In genomic region chr6:105401247-105402089, GRCh38 we compare ENCODE assay signal across 8 cellular contexts. TPM values are rescaled to one million over a fixed set of nuclear protein-coding genes. Genes with fewer than 3 reads are reported as not detected.
DNase-seq lines count a peak whose midpoint lies in the region; ATAC-seq, FAIRE-seq and TF ChIP-seq lines count a peak whose summit lies in the region.

No MANE protein-coding gene starts in this region.

- H2AFZ ChIP-seq in GM12878 (ENCODE audit: control insufficient read depth, low read depth, low read length) (no peak overlapping the region; the same call in 1 of the 2 replicates), mesenchymal stem cell (ENCODE audit: low read depth, low read length) (no peak overlapping the region)

- WGBS in GM12878 (ENCODE audit: insufficient coverage, insufficient replicate concordance, low lambda C conversion rate, missing lambda C conversion rate), result 42% methylated on average over 8 of the region's 8 CpGs
- 52% methylated on average over 5 of the region's 8 CpGs for WGBS in mesenchymal stem cell
- WGBS in adrenal gland, 4 donors, result 59 to 68% (median 61%) methylated on average over 8 of the region's 8 CpGs

- no peaks in the 10 kb centered on the region for H3K9me3 ChIP-seq in left ventricle myocardium inferior (replicated peaks)
- H3K9me3 ChIP-seq in GM12878 (replicated peaks; ENCODE audit: control insufficient read depth, insufficient read depth, low read length), result no peaks in the 10 kb centered on the region
- no peaks in the 10 kb centered on the region for H3K9me3 ChIP-seq in mesenchymal stem cell (ENCODE audit: control insufficient read depth, low read length)
- no peaks in the 10 kb centered on the region for H3K9me3 ChIP-seq in adrenal gland (replicated peaks in 1 of 3)

- TF ChIP-seq CTCF in left ventricle myocardium inferior (IDR thresholded peaks at IDR 0.05; ENCODE audit: borderline replicate concordance), result no peak
- TF ChIP-seq CTCF in GM12878 (IDR thresholded peaks at IDR 0.05 in 2 of 3, conservative IDR thresholded peaks at IDR 0.05 in 1 of 3; ENCODE audit: control insufficient read depth in 2 of 3, extremely low read depth in 1 of 3, insufficient read depth in 1 of 3, low read depth in 3 of 3, low read length in 3 of 3), result no peak
- TF ChIP-seq CTCF in adrenal gland (IDR thresholded peaks at IDR 0.05), result no peak

- H3K4me3 ChIP-seq in left ventricle myocardium inferior, result peak overlapping the region; percentile 93
- peak overlapping the region; percentile 100 for H3K4me3 ChIP-seq in GM12878
- H3K4me3 ChIP-seq in mesenchymal stem cell (ENCODE audit: insufficient read depth in 1 of 2, low read depth in 1 of 2, low read length in 2 of 2), result peak overlapping the region in 1 of 2 experiments; percentile 95
- peak overlapping the region in 1 of 4 donors; percentile 98 for H3K4me3 ChIP-seq in adrenal gland

- in situ Hi-C loops in GM12878 (cut with MboI), result no loop called here

- ATAC-seq in left ventricle myocardium superior (no peak), GM12878 (no peak), HG03457 (IDR thresholded peaks at IDR 0.05; ENCODE audit: unreplicated experiment) (no peak)

- no peak for TF ChIP-seq RAD21 in GM12878 (IDR thresholded peaks at IDR 0.05; ENCODE audit: insufficient read depth, low read depth, low read length)

- no peak for FAIRE-seq in GM12878 (lab: Jason Lieb, UNC)

- H4K91ac ChIP-seq in mesenchymal stem cell (ENCODE audit: low read length), result no peak overlapping the region

- H3K27me3 ChIP-seq in left ventricle myocardium inferior (ENCODE audit: low read depth), result no peaks in the 10 kb centered on the region
- no peaks in the 10 kb centered on the region; a peak in 1 of 4 replicates for H3K27me3 ChIP-seq in GM12878 (replicated peaks in 1 of 2; ENCODE audit: control insufficient read depth in 2 of 2, insufficient read depth in 2 of 2, low read length in 1 of 2)
- H3K27me3 ChIP-seq in mesenchymal stem cell (ENCODE audit: control insufficient read depth in 1 of 2, insufficient read depth in 1 of 2, low read length in 2 of 2), result peaks cover 0 to 3% of the 10 kb centered on the region in 2 experiments
- no peaks in the 10 kb centered on the region for H3K27me3 ChIP-seq in adrenal gland

- H3K4ac ChIP-seq in mesenchymal stem cell (ENCODE audit: low read depth in 1 of 2, low read length in 2 of 2), result no peak overlapping the region

- SMC1A ChIA-PET in GM12878 (lab: Charles Lee; ENCODE audit: uncharacterized antibody, unreplicated experiment), result interaction anchor here (0.6 to 2.5 kb wide), 7 partner anchors 23 to 313 kb away, joined by 3 to 13 read pairs (median 3); no protein-coding TSS in a partner anchor

- peaks cover 33% of the 10 kb centered on the region for H3K79me2 ChIP-seq in GM12878 (ENCODE audit: control insufficient read depth, insufficient read depth, low read length)

- intact Hi-C loops in left ventricle myocardium inferior (cut with micrococcal nuclease) (no loop called here), left ventricle myocardium superior (cut with micrococcal nuclease) (loop anchor here (5.0 kb wide), 1 partner anchor 314 kb away; no protein-coding TSS in a partner anchor), GM12878 (cut with micrococcal nuclease; ENCODE audit: unreplicated experiment) (no loop called here), adrenal gland (cut with DNase I) (no loop called here)

- H3K9ac ChIP-seq in GM12878 (ENCODE audit: control insufficient read depth, insufficient read depth, low read length) (peak overlapping the region; percentile 78; the same call in 1 of the 2 replicates), mesenchymal stem cell (ENCODE audit: low read length) (peak overlapping the region; percentile 88)

- RAD21 ChIA-PET in GM12878 (lab: Charles Lee; ENCODE audit: unreplicated experiment), result interaction anchor here (0.9 to 2.4 kb wide), 4 partner anchors 23 to 314 kb away, joined by 3 to 11 read pairs (median 4); no protein-coding TSS in a partner anchor

- CTCF ChIA-PET in GM12878 (lab: Yijun Ruan, JAX), result interaction anchor here (0.8 to 2.8 kb wide), 12 partner anchors 14 to 822 kb away, joined by 3 to 12 read pairs (median 4); no protein-coding TSS in a partner anchor

- H3K23ac ChIP-seq in mesenchymal stem cell (ENCODE audit: low read length in 2 of 2), result no peak overlapping the region

- H3K27ac ChIP-seq in left ventricle myocardium inferior (replicated peaks), result no peak overlapping the region
- no peak overlapping the region for H3K27ac ChIP-seq in GM12878 (ENCODE audit: control insufficient read depth, insufficient read depth)
- no peak overlapping the region for H3K27ac ChIP-seq in mesenchymal stem cell (ENCODE audit: low read length, poor library complexity, severe bottlenecking)
- H3K27ac ChIP-seq in adrenal gland, result peak overlapping the region in 1 of 5 donors; percentile 95

- no peak overlapping the region for H2AK5ac ChIP-seq in mesenchymal stem cell (ENCODE audit: low read length, severe bottlenecking)

- no peak overlapping the region for H4K8ac ChIP-seq in mesenchymal stem cell (ENCODE audit: low read length)

- H3K4me1 ChIP-seq in left ventricle myocardium inferior (peaks cover 59% of the 10 kb centered on the region), GM12878 (ENCODE audit: control insufficient read depth, insufficient read depth, low read length) (peaks cover 2% of the 10 kb centered on the region; the same call in 1 of the 2 replicates), mesenchymal stem cell (ENCODE audit: control insufficient read depth, insufficient read depth, low read depth, low read length) (no peaks in the 10 kb centered on the region), adrenal gland (replicated peaks in 1 of 2) (peaks cover 3 to 35% of the 10 kb centered on the region in 2 donors)

- no peak overlapping the region for H2BK120ac ChIP-seq in mesenchymal stem cell (ENCODE audit: low read depth, low read length)

- no peak overlapping the region for H3K18ac ChIP-seq in mesenchymal stem cell (ENCODE audit: low read depth in 1 of 2, low read length in 2 of 2)

- H4K20me1 ChIP-seq in GM12878 (ENCODE audit: control insufficient read depth, insufficient read depth), result no peaks in the 10 kb centered on the region

- TSS peak; percentile 66 for BruUV-seq in GM12878 (replicated peaks; lab: Mats Ljungman, UMichigan)

- H3K4me2 ChIP-seq in GM12878 (ENCODE audit: control insufficient read depth, insufficient read depth), result peak overlapping the region; percentile 97
- peak overlapping the region; percentile 50 for H3K4me2 ChIP-seq in mesenchymal stem cell (ENCODE audit: low read length, poor library complexity, severe bottlenecking)

- TF ChIP-seq EP300 in GM12878 (IDR thresholded peaks at IDR 0.05; ENCODE audit: borderline replicate concordance in 1 of 2, control insufficient read depth in 1 of 2, low read depth in 2 of 2, low read length in 2 of 2), result no peak

- POLR2A ChIA-PET in GM12878 (lab: Charles Lee), result interaction anchor here (0.5 kb wide), 1 partner anchor 252 kb away, joined by 3 read pairs; no protein-coding TSS in a partner anchor

- TF ChIP-seq POLR2A in GM12878 (IDR thresholded peaks at IDR 0.05; ENCODE audit: low read depth, low read length) (no peak), adrenal gland (IDR thresholded peaks at IDR 0.05) (no peak)

- H3K14ac ChIP-seq in mesenchymal stem cell (ENCODE audit: low read length in 2 of 2), result no peak overlapping the region

- H3K79me1 ChIP-seq in mesenchymal stem cell (replicated peaks; ENCODE audit: low read length, poor library complexity, severe bottlenecking), result peaks cover 20% of the 10 kb centered on the region

- H2BK12ac ChIP-seq in mesenchymal stem cell (ENCODE audit: low read length in 2 of 2), result no peak overlapping the region

- H2BK5ac ChIP-seq in mesenchymal stem cell (ENCODE audit: low read depth, low read length, poor library complexity, severe bottlenecking), result no peak overlapping the region

- DNase-seq in left ventricle myocardium inferior (no peak), left ventricle myocardium superior (no peak), GM12878 (ENCODE audit: low read depth, low spot score) (no peak), mesenchymal stem cell (no peak), NCI-H526 treated with DMSO at 0.1 percent for 48 hours (lab: John Stamatoyannopoulos, UW) (no peak), adrenal gland (no peak), GOT3 (lab: John Stamatoyannopoulos, UW) (no peak)

- no peak overlapping the region for H2BK15ac ChIP-seq in mesenchymal stem cell (ENCODE audit: low read depth, poor library complexity, severe bottlenecking)

- H3K36me3 ChIP-seq in left ventricle myocardium inferior (peaks cover under 1% of the 10 kb centered on the region), GM12878 (ENCODE audit: control insufficient read depth in 2 of 2, insufficient read depth in 2 of 2, low read length in 1 of 2) (peaks cover 0 to 8% of the 10 kb centered on the region in 2 experiments; a peak in 2 of 4 replicates), mesenchymal stem cell (ENCODE audit: control insufficient read depth in 1 of 2, insufficient read depth in 2 of 2, low read depth in 1 of 2, low read length in 2 of 2) (peaks cover 0 to 3% of the 10 kb centered on the region in 2 experiments), adrenal gland (replicated peaks in 1 of 2) (no peaks in the 10 kb centered on the region)

TF ChIP-seq in GM12878, 131 proteins besides CTCF, POLR2A, EP300 and RAD21:
- TF ChIP-seq GATAD2B (conservative IDR thresholded peaks at IDR 0.05; ENCODE audit: low read depth), result no peak
- peak; percentile 58; the same call in 1 of the 2 replicates for TF ChIP-seq ZNF24 (IDR thresholded peaks at IDR 0.05)

RNA-seq across cellular contexts. Expression of gene PREP, which starts 1.4 kb away (rescaled TPM):
- total RNA-seq in left ventricle myocardium inferior (25.2 TPM), left ventricle myocardium superior (31.6 TPM), GM12878 (2014; rRNA removed) (12.0 and 12.4 TPM in 2 replicates), GM12878 (2014; rRNA removed; fragmentation: Illumina TruSeq; extraction: Trizol) (14.3 and 14.7 TPM in 2 replicates), GM12878 (2021) (24.7 and 26.2 TPM in 2 replicates), adrenal gland (10 to 100 TPM; 16.0 to 34.6 (median 21.9) TPM)
- 41.2 and 42.9 TPM in 2 replicates for total RNA-seq in GM12878 (2013; cell fraction: nucleolus; rRNA removed)
- 15.4 TPM for polyA plus RNA-seq in GM12878 (2011; ENCODE audit: low read depth)
- polyA plus RNA-seq in GM12878 (2011; rRNA removed) (21.7 and 22.0 TPM in 2 replicates), GM12878 (2014; fragmentation: Illumina TruSeq; extraction: Trizol) (23.8 and 27.8 TPM in 2 replicates), GM12878 (2014; fragmentation: Nextera tagmentation; extraction: Ambion mirVana) (1 to 10 TPM; 6.5 to 9.9 TPM), GM12878 (2014; rRNA removed) (10.2 and 13.3 TPM in 2 replicates), GM12878 (2016; fragmentation: Nextera tagmentation; extraction: Ambion mirVana) (10 to 100 TPM; 27.0 to 33.6 TPM), adrenal gland (10 to 100 TPM; 11.7 to 37.1 (median 14.2) TPM)
- polyA plus RNA-seq in GM12878 (2011; cell fraction: cytosol; rRNA removed), result 16.9 and 24.2 TPM in 2 replicates
- 31.2 and 49.7 TPM in 2 replicates for polyA plus RNA-seq in GM12878 (2011; cell fraction: nucleus; rRNA removed)
- polyA plus RNA-seq in GM12878 (2012), result 16.3 and 22.0 TPM in 2 replicates
- 29.8 and 34.0 TPM in 2 replicates for polyA minus RNA-seq in GM12878 (2011; rRNA and poly(A)+ RNA removed)
- polyA minus RNA-seq in GM12878 (2011; cell fraction: cytosol; rRNA and poly(A)+ RNA removed), result 11.2 and 13.8 TPM in 2 replicates
- polyA minus RNA-seq in GM12878 (2011; cell fraction: nucleus; rRNA and poly(A)+ RNA removed), result 21.2 and 35.5 TPM in 2 replicates
- polyA plus RNA-seq in mesenchymal stem cell (2013, experiment 1 of 2), result 26.7 TPM
- 27.1 TPM for polyA plus RNA-seq in mesenchymal stem cell (2013, experiment 2 of 2)
